ENCODE assay signal across 8 cellular contexts in genomic region chr6:138987643-138988468, GRCh38. TPM values are rescaled to one million over a fixed set of nuclear protein-coding genes. Genes with fewer than 3 reads are reported as not detected.
DNase-seq lines count a peak whose midpoint lies in the region; TF ChIP-seq lines count a peak whose summit lies in the region.

REPS1 (minus strand) TSS chr6:138988253; CDS start chr6:138987682, 571 bp downstream.

- H3K4me3 ChIP-seq in GM12864 (ENCODE audit: low read depth, low read length) (peak within 1 kb of the TSS; percentile 78), HFF-Myc (replicated peaks; ENCODE audit: low read depth, low read length) (peak within 1 kb of the TSS; percentile 83), ovary (peak within 1 kb of the TSS; percentile 83), thymus (ENCODE audit: low read length) (peak within 1 kb of the TSS; percentile 74)

- no peaks in the 10 kb centered on the region for H3K27me3 ChIP-seq in ovary
- no peaks in the 10 kb centered on the region for H3K27me3 ChIP-seq in thymus (ENCODE audit: control insufficient read depth, insufficient read depth)

- peaks cover 10% of the 10 kb centered on the region for H3K4me1 Mint-ChIP-seq in activated naive CD8-positive, alpha-beta T cell (ENCODE audit: low read depth)
- H3K4me1 Mint-ChIP-seq in glutamatergic neuron (ENCODE audit: low read depth, unreplicated experiment), result peaks cover 6% of the 10 kb centered on the region

- no peaks in the 10 kb centered on the region for H3K36me3 Mint-ChIP-seq in activated naive CD8-positive, alpha-beta T cell
- no peaks in the 10 kb centered on the region for H3K36me3 Mint-ChIP-seq in glutamatergic neuron (ENCODE audit: unreplicated experiment)

- H3K36me3 ChIP-seq in ovary (no peaks in the 10 kb centered on the region), thymus (ENCODE audit: control insufficient read depth, insufficient read depth) (no peaks in the 10 kb centered on the region)

- H3K4me1 ChIP-seq in ovary (ENCODE audit: insufficient read depth), result peaks cover 6% of the 10 kb centered on the region
- peaks cover 17% of the 10 kb centered on the region for H3K4me1 ChIP-seq in thymus (ENCODE audit: control insufficient read depth, insufficient read depth, low read length)

- H3K9me3 ChIP-seq in ovary (no peaks in the 10 kb centered on the region), thymus (ENCODE audit: control insufficient read depth) (no peaks in the 10 kb centered on the region)

- TF ChIP-seq CTCF in GM12864 (IDR thresholded peaks at IDR 0.05; ENCODE audit: low read depth, low read length, missing control alignments) (peak; percentile 88), HFF-Myc (IDR thresholded peaks at IDR 0.05; ENCODE audit: low read depth, low read length, missing control alignments) (peak; percentile 81), glutamatergic neuron (IDR thresholded peaks at IDR 0.05; ENCODE audit: partially characterized antibody, unreplicated experiment) (peak; percentile 100), ovary (IDR thresholded peaks at IDR 0.05) (peak; percentile 89 to 100 (median 96))

- H3K9me3 Mint-ChIP-seq in activated naive CD8-positive, alpha-beta T cell (ENCODE audit: low read depth), result no peaks in the 10 kb centered on the region
- H3K9me3 Mint-ChIP-seq in glutamatergic neuron (ENCODE audit: unreplicated experiment), result peaks cover 9% of the 10 kb centered on the region

- peak within 1 kb of the TSS; percentile 37 to 63 for H3K27ac ChIP-seq in ovary
- peak within 1 kb of the TSS; percentile 70 for H3K27ac ChIP-seq in thymus (ENCODE audit: low read depth)

- no peak for TF ChIP-seq EP300 in ovary (IDR thresholded peaks at IDR 0.05)

- TF ChIP-seq POLR2A in ovary (IDR thresholded peaks at IDR 0.05), result peak; percentile 39

- 0 to 1% (median 0%) methylated on average over 75 to 105 of the region's 105 CpGs for WGBS in ovary, 3 donors
- under 1% methylated on average over 105 of the region's 105 CpGs for WGBS in thymus

- DNase-seq in GM12864 (ENCODE audit: low read depth) (peak; percentile 61), HFF-Myc (ENCODE audit: extremely low read depth, low read depth) (peak; percentile 57), NAMALWA (ENCODE audit: low spot score) (peak; percentile 94), SKM-1 treated with dmso at 0.1 percent for 144 hours (lab: John Stamatoyannopoulos, UW; ENCODE audit: unreplicated experiment) (peak; percentile 93), glutamatergic neuron (peak; percentile 98), ovary (peak; percentile 86 to 95 (median 92))

- peak within 1 kb of the TSS; percentile 93 for H3K27ac Mint-ChIP-seq in activated naive CD8-positive, alpha-beta T cell
- peak within 1 kb of the TSS; percentile 91 for H3K27ac Mint-ChIP-seq in glutamatergic neuron (ENCODE audit: unreplicated experiment)

- H3K4me3 Mint-ChIP-seq in activated naive CD8-positive, alpha-beta T cell, result peak within 1 kb of the TSS; percentile 91
- peak within 1 kb of the TSS; percentile 82 for H3K4me3 Mint-ChIP-seq in glutamatergic neuron (ENCODE audit: unreplicated experiment)

- intact Hi-C loops in ovary (cut with DNase I), result loop anchor here in 3 of 4 donors (5.0 to 10.0 kb wide), 2 partner anchors 171 to 173 kb away; no protein-coding TSS in a partner anchor

- H3K27me3 Mint-ChIP-seq in activated naive CD8-positive, alpha-beta T cell, result no peaks in the 10 kb centered on the region
- H3K27me3 Mint-ChIP-seq in glutamatergic neuron (ENCODE audit: unreplicated experiment), result peaks cover 2% of the 10 kb centered on the region

RNA-seq across cellular contexts. Expression of gene REPS1, which starts in this region (rescaled TPM):
- total RNA-seq in glutamatergic neuron (ENCODE audit: unreplicated experiment), result 103 TPM
- total RNA-seq in ovary, result 10 to 100 TPM; 36.0 to 65.6 (median 44.5) TPM
- 10 to 100 TPM; 20.4 to 41.0 TPM for polyA plus RNA-seq in ovary
- polyA plus RNA-seq in thymus, result 66.5 TPM

Comparison
In these comparisons a context has a peak if more than half of its experiments do, and no peak if none do; other contexts are left out.
1. Peak in every context shown above with its lines: DNase-seq, H3K4me3 ChIP-seq and H3K27ac ChIP-seq.